ENCODE assay signal across 8 cellular contexts in the genomic region with DNA sequence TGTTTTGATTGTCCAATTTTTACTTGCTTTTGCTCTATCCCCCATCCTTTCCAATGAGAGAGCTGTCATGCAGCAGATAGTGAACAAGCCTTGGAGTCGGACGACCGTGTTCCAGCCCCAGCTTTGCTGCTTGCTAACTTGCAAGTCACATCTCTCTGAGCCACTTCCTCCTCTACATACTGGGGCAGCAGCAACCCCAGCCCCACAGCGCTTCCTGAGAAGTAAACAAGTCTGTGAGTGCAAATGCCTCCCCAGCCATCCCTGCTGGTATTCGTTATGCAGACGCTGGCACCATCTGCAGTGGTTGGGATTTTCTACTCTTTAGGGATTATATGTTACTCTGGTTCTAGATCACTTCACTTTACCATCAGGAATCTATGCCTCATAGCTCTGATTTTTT. TPM values are rescaled to one million over a fixed set of nuclear protein-coding genes. Genes with fewer than 3 reads are reported as not detected.
DNase-seq lines count a peak whose midpoint lies in the region; ATAC-seq and TF ChIP-seq lines count a peak whose summit lies in the region.

No MANE protein-coding gene starts in this region.

- H2BK120ac ChIP-seq in mesendoderm (ENCODE audit: low read depth, low read length) = no peak overlapping the region

- H3K9ac ChIP-seq in mesendoderm (ENCODE audit: low read length) = no peak overlapping the region

- H3K36me3 Mint-ChIP-seq in stimulated activated naive B cell treated with anti-CD40 and anti-IgM and Interleukin-4, amounts not matched to agents 10 μg/mL and 1 μg/mL and 100 μg/mL, for 72 hours = no peaks in the 10 kb centered on the region

- no CpG with 5 or more reads among the region's 6 CpGs for WGBS in mesendoderm (ENCODE audit: extremely low coverage, insufficient coverage, low lambda C conversion rate)

- no peaks in the 10 kb centered on the region for H3K27me3 Mint-ChIP-seq in stimulated activated naive B cell treated with anti-CD40 and anti-IgM and Interleukin-4, amounts not matched to agents 10 μg/mL and 1 μg/mL and 100 μg/mL, for 72 hours

- H3K4me2 ChIP-seq in mesendoderm (ENCODE audit: low read length) = no peak overlapping the region

- H3K27ac Mint-ChIP-seq in stimulated activated naive B cell treated with anti-CD40 and anti-IgM and Interleukin-4, amounts not matched to agents 10 μg/mL and 1 μg/mL and 100 μg/mL, for 72 hours = peak overlapping the region; percentile 53

- no peaks in the 10 kb centered on the region for H3K79me1 ChIP-seq in mesendoderm (ENCODE audit: low read length)

- no peaks in the 10 kb centered on the region for H3K79me2 ChIP-seq in mesendoderm (ENCODE audit: control insufficient read depth, insufficient read depth, low read length)

- TF ChIP-seq POLR2A in Peyer's patch (IDR thresholded peaks at IDR 0.05) = peak in 1 of 2 donors; percentile 17

- H3K4me3 ChIP-seq in Peyer's patch = no peak overlapping the region
- H3K4me3 ChIP-seq in mesendoderm (ENCODE audit: low read length) = no peak overlapping the region

- no peaks in the 10 kb centered on the region for H3K9me3 ChIP-seq in Peyer's patch

- H2BK15ac ChIP-seq in mesendoderm (replicated peaks; ENCODE audit: low read depth) = no peak overlapping the region

- H3K36me3 ChIP-seq in Peyer's patch = peaks cover 0 to 76% (median 0%) of the 10 kb centered on the region in 3 donors
- H3K36me3 ChIP-seq in mesendoderm (ENCODE audit: control insufficient read depth, insufficient read depth, low read length) = peaks cover 9% of the 10 kb centered on the region

- peak overlapping the region; percentile 45 to 67 for H3K4me3 Mint-ChIP-seq in stimulated activated naive B cell treated with anti-CD40 and anti-IgM and Interleukin-4, amounts not matched to agents 10 μg/mL and 1 μg/mL and 100 μg/mL, for 72 hours

- CTCF ChIA-PET in HEK293T (lab: Yijun Ruan, JAX) = no interaction called here

- H2BK5ac ChIP-seq in mesendoderm (ENCODE audit: low read length) = no peak overlapping the region

- H3K27ac ChIP-seq in Peyer's patch (peak overlapping the region; percentile 35 to 73 (median 66)), mesendoderm (ENCODE audit: low read depth, low read length) (no peak overlapping the region)

- POLR2A ChIA-PET in HEK293T (lab: Yijun Ruan, JAX) = no interaction called here

- ATAC-seq in stimulated activated naive B cell treated with anti-CD40 and anti-IgM and Interleukin-4, amounts not matched to agents 10 μg/mL and 1 μg/mL and 100 μg/mL, for 72 hours (replicated peaks) = peak; percentile 86 to 89

- H3K4me1 ChIP-seq in Peyer's patch (peaks cover 0 to 4% (median 0%) of the 10 kb centered on the region in 4 donors), mesendoderm (ENCODE audit: control insufficient read depth, low read depth, low read length) (no peaks in the 10 kb centered on the region)

- no peaks in the 10 kb centered on the region for H3K9me3 Mint-ChIP-seq in stimulated activated naive B cell treated with anti-CD40 and anti-IgM and Interleukin-4, amounts not matched to agents 10 μg/mL and 1 μg/mL and 100 μg/mL, for 72 hours

- H3K56ac ChIP-seq in mesendoderm (ENCODE audit: low read length) = no peak overlapping the region

- peaks cover 22 to 36% of the 10 kb centered on the region in 2 donors for H3K4me1 Mint-ChIP-seq in stimulated activated naive B cell treated with anti-CD40 and anti-IgM and Interleukin-4, amounts not matched to agents 10 μg/mL and 1 μg/mL and 100 μg/mL, for 72 hours

- no peak overlapping the region for H4K5ac ChIP-seq in mesendoderm (ENCODE audit: low read length)

- H3K27me3 ChIP-seq in Peyer's patch (no peaks in the 10 kb centered on the region), mesendoderm (ENCODE audit: insufficient read depth, low read length, poor library complexity) (no peaks in the 10 kb centered on the region)

- H3K18ac ChIP-seq in mesendoderm (ENCODE audit: low read length) = no peak overlapping the region

- TF ChIP-seq CTCF in Peyer's patch (IDR thresholded peaks at IDR 0.05) = no peak

- no peak overlapping the region for H4K8ac ChIP-seq in mesendoderm (ENCODE audit: low read depth, low read length)

- DNase-seq in CD1c-positive myeloid dendritic cell (ENCODE audit: extremely low spot score) (peak; percentile 50), Peyer's patch (peak in 2 of 3 donors; percentile 88 to 93), mesendoderm (peak; percentile 48), HEK293T (ENCODE audit: extremely low spot score) (no peak), glomerular visceral epithelial cell (ENCODE audit: extremely low spot score) (no peak), SK-N-DZ (ENCODE audit: low spot score) (no peak)
- DNase-seq in activated effector memory CD4-positive, alpha-beta T cell treated with anti-CD3 and anti-CD28 coated beads, Interleukin-2, amount 50 U/mL, for 16 hours = peak; percentile 85
- peak; percentile 19 for DNase-seq in stimulated activated naive B cell treated with anti-CD40 and anti-IgM and Interleukin-4, amounts not matched to agents 10 μg/mL and 1 μg/mL and 100 μg/mL, for 72 hours

- H3K4ac ChIP-seq in mesendoderm (ENCODE audit: low read depth, low read length) = no peak overlapping the region

- no peak overlapping the region for H3K23ac ChIP-seq in mesendoderm (ENCODE audit: low read length)

- H2AK5ac ChIP-seq in mesendoderm (ENCODE audit: low read length) = no peak overlapping the region

TF ChIP-seq in HEK293T, 16 proteins besides CTCF, POLR2A, EP300 and RAD21:
- TF ChIP-seq ARNT (IDR thresholded peaks at IDR 0.05) (no peak), FOXA1 (IDR thresholded peaks at IDR 0.05) (no peak), FOXM1 (IDR thresholded peaks at IDR 0.05; ENCODE audit: borderline replicate concordance) (no peak), BHLHE40 (IDR thresholded peaks at IDR 0.05; ENCODE audit: borderline replicate concordance) (no peak), LEF1 (IDR thresholded peaks at IDR 0.05; ENCODE audit: borderline replicate concordance) (no peak), PKNOX1 (IDR thresholded peaks at IDR 0.05) (no peak), ZNF384 (IDR thresholded peaks at IDR 0.05) (no peak), NFRKB (IDR thresholded peaks at IDR 0.05) (no peak), CTBP1 (IDR thresholded peaks at IDR 0.05; ENCODE audit: borderline replicate concordance) (no peak), FOXK2 (IDR thresholded peaks at IDR 0.05) (no peak), SP1 (IDR thresholded peaks at IDR 0.05) (no peak), SUZ12 (IDR thresholded peaks at IDR 0.05) (no peak), TARDBP (IDR thresholded peaks at IDR 0.05) (no peak), L3MBTL2 (conservative IDR thresholded peaks at IDR 0.05) (no peak), HDGF (IDR thresholded peaks at IDR 0.05; ENCODE audit: borderline replicate concordance) (no peak), ELF4 (IDR thresholded peaks at IDR 0.05) (no peak)

RNA-seq across cellular contexts. Expression of gene TPBGL, which starts 35.0 kb away (rescaled TPM):
- total RNA-seq in Peyer's patch = under 1 TPM in 1 of 4 donors, not detected in 3; 0.35 TPM
- polyA plus RNA-seq in mesendoderm (2013, experiment 1 of 2) = 0.34 TPM
- polyA plus RNA-seq in mesendoderm (2013, experiment 2 of 2) = 0.42 TPM
- polyA plus RNA-seq in SK-N-DZ (2014; cell fraction: cytosol; rRNA removed) = 0.06 and 0.16 TPM in 2 replicates
- polyA plus RNA-seq in SK-N-DZ (2014; cell fraction: nucleus; rRNA removed) = 0.24 TPM in 1 of 2 replicates, not detected in the other

Comparison
In these comparisons a context has a peak if more than half of its experiments do, and no peak if none do; other contexts are left out.
1. DNase-seq: peak in CD1c-positive myeloid dendritic cell (single experiment), Peyer's patch (2 of 3), activated effector memory CD4-positive, alpha-beta T cell treated with anti-CD3 and anti-CD28 coated beads, Interleukin-2, amount 50 U/mL, for 16 hours (single experiment), mesendoderm (single experiment) and stimulated activated naive B cell treated with anti-CD40 and anti-IgM and Interleukin-4, amounts not matched to agents 10 μg/mL and 1 μg/mL and 100 μg/mL, for 72 hours (single experiment); none in HEK293T (single experiment), glomerular visceral epithelial cell (single experiment) and SK-N-DZ (single experiment).